In the genomic region with DNA sequence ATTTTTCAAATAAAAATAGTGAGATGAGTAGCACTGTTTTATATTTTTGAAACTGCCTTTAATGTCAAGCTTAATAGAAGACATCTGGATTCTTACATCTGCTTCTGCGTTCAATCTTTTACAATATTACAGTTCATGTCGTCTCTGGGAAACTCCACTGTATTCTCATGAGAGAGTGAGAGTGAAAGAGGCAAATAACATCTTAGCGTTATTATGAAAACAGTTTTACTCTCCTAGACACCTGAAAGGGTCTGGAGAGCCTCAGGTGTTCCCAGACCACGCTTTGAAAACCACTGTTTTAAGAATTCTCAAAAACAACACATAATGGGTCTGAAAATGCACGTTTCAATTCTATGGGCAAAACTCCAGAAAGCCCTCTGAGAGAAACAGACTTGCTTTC, we compare ENCODE assay signal across 11 cellular contexts.
DNase-seq lines count a peak whose midpoint lies in the region; ATAC-seq and TF ChIP-seq lines count a peak whose summit lies in the region.
"Had no signal": no experiment of that assay in that cellular context is flagged by ENCODE, and none has a peak within 500 bp of the region (broad histone marks: within the 10 kb centered on the region; RNA-seq: fewer than 3 reads in every experiment).

No MANE protein-coding gene starts in this region.

- H3K36me3 ChIP-seq in OCI-LY1 (ENCODE audit: insufficient read depth, low read length) (no peaks in the 10 kb centered on the region), rectal smooth muscle tissue (ENCODE audit: control insufficient read depth, insufficient read depth, low read length) (no peaks in the 10 kb centered on the region)
- H3K36me3 ChIP-seq: neutrophil had no signal

- H3K27me3 Mint-ChIP-seq in H9 (ENCODE audit: low read depth): no peaks in the 10 kb centered on the region
- H3K27me3 Mint-ChIP-seq in CD14-positive monocyte (ENCODE audit: low read depth in 3 of 3): peaks cover 0 to 4% (median 0%) of the 10 kb centered on the region in 3 donors

- no peak overlapping the region for H4K8ac ChIP-seq in H9 (replicated peaks; ENCODE audit: insufficient read length, low read depth, low read length)

- no peak overlapping the region for H3K14ac ChIP-seq in H9 (ENCODE audit: insufficient read depth, low read length)

- H3K4me3 ChIP-seq in OCI-LY1 (ENCODE audit: low read depth, low read length, poor library complexity, severe bottlenecking) (no peak overlapping the region), rectal smooth muscle tissue (ENCODE audit: low read length) (no peak overlapping the region)

- no peak overlapping the region for H2AK5ac ChIP-seq in H9 (ENCODE audit: insufficient read length, low read length)

- H2BK12ac ChIP-seq in H9 (ENCODE audit: insufficient read length, low read depth, low read length): no peak overlapping the region

- H2AFZ ChIP-seq in OCI-LY1 (ENCODE audit: low read length) (no peak overlapping the region), H9 (ENCODE audit: low read length) (no peak overlapping the region)

- no peaks in the 10 kb centered on the region for H3K9me3 Mint-ChIP-seq in H9
- H3K9me3 Mint-ChIP-seq in CD14-positive monocyte: peaks cover 0 to 4% (median 0%) of the 10 kb centered on the region in 7 donors

- no peak overlapping the region for H2BK20ac ChIP-seq in H9 (ENCODE audit: low read depth, low read length, poor library complexity, severe bottlenecking)

- no peak overlapping the region for H3K18ac ChIP-seq in H9 (ENCODE audit: insufficient read length, low read depth, low read length)

- TF ChIP-seq CTCF in OCI-LY1 (IDR thresholded peaks at IDR 0.05; ENCODE audit: low read length): no peak
- TF ChIP-seq CTCF in H9 (conservative IDR thresholded peaks at IDR 0.05): no peak
- no peak for TF ChIP-seq CTCF in CD14-positive monocyte (IDR thresholded peaks at IDR 0.05)

- H3K23ac ChIP-seq in H9 (ENCODE audit: insufficient read length, low read depth, low read length): no peak overlapping the region

- no peak overlapping the region for H4K91ac ChIP-seq in H9 (ENCODE audit: insufficient read length, low read depth, low read length)

- H3K4me2 ChIP-seq in OCI-LY1 (ENCODE audit: low read length): no peak overlapping the region
- H3K4me2 ChIP-seq in H9 (ENCODE audit: insufficient read depth, insufficient read length, low read length): no peak overlapping the region

- ATAC-seq in GM19043 (IDR thresholded peaks at IDR 0.05; ENCODE audit: low read depth, unreplicated experiment): peak; percentile 89
- peak; percentile 88 for ATAC-seq in HG02840 (IDR thresholded peaks at IDR 0.05; ENCODE audit: low FRiP score, unreplicated experiment)

- H3K36me3 Mint-ChIP-seq in H9 (ENCODE audit: insufficient read depth in 1 of 3, low read depth in 3 of 3) (no peaks in the 10 kb centered on the region; a peak in 1 of 7 replicates), CD14-positive monocyte (peaks cover 1% of the 10 kb centered on the region in 2 donors)

- H3K9me2 ChIP-seq in OCI-LY1 (ENCODE audit: low read depth, low read length): no peaks in the 10 kb centered on the region

- peaks cover 21% of the 10 kb centered on the region for H3K4me1 ChIP-seq in OCI-LY1 (ENCODE audit: insufficient read depth, low read length, severe bottlenecking)
- H3K4me1 ChIP-seq in rectal smooth muscle tissue (ENCODE audit: control insufficient read depth, insufficient read depth, low read length): no peaks in the 10 kb centered on the region
- peaks cover 6% of the 10 kb centered on the region; the same call in 1 of the 2 replicates for H3K4me1 ChIP-seq in H9 (ENCODE audit: insufficient read depth, low read length)

- DNase-seq in activated T-cell treated with anti-CD3 and anti-CD28 coated beads, Interleukin-2, amount 50 U/mL, for 48 hours: no peak
- no peak for DNase-seq in HK-2 (ENCODE audit: unreplicated experiment)
- no peak for DNase-seq in H9
- DNase-seq in CD14-positive monocyte (ENCODE audit: low spot score): no peak
- DNase-seq: activated naive CD4-positive, alpha-beta T cell treated with anti-CD3 and anti-CD28 coated beads, Interleukin-2, amount 50 U/mL, for 16 hours; KBM-7 had no signal

- H3T11ph ChIP-seq in H9 (ENCODE audit: low read length): no peak overlapping the region

- H3K27ac Mint-ChIP-seq in H9: no peak overlapping the region
- no peak overlapping the region for H3K27ac Mint-ChIP-seq in CD14-positive monocyte

- peak overlapping the region; percentile 35 for H3K27ac ChIP-seq in OCI-LY1 (ENCODE audit: low read depth, low read length, poor library complexity, severe bottlenecking)
- H3K27ac ChIP-seq in rectal smooth muscle tissue (ENCODE audit: low read depth, low read length): peak overlapping the region; percentile 28
- H3K27ac ChIP-seq in H9 (ENCODE audit: insufficient read length, low read depth, low read length): no peak overlapping the region
- H3K27ac ChIP-seq: neutrophil had no signal

- H4K20me1 ChIP-seq in OCI-LY1 (ENCODE audit: insufficient read depth, low read length) (no peaks in the 10 kb centered on the region), H9 (ENCODE audit: control insufficient read depth, insufficient read depth, insufficient read length) (no peaks in the 10 kb centered on the region)

- H4K5ac ChIP-seq in H9 (ENCODE audit: insufficient read length, low read depth, low read length): no peak overlapping the region

- WGBS in H9 (ENCODE audit: extremely low coverage, insufficient read length, low lambda C conversion rate): no CpG with 5 or more reads among the region's 5 CpGs

- intact Hi-C loops in CD14-positive monocyte (cut with micrococcal nuclease): no loop called here

- H2BK5ac ChIP-seq in H9 (ENCODE audit: insufficient read length, low read length): no peak overlapping the region

- H2BK15ac ChIP-seq in H9 (ENCODE audit: low read depth, low read length): no peak overlapping the region

- H3K79me2 ChIP-seq in OCI-LY1 (ENCODE audit: insufficient read depth, low read length) (no peaks in the 10 kb centered on the region), H9 (ENCODE audit: insufficient read depth, low read length) (no peaks in the 10 kb centered on the region)

- H3K4me1 Mint-ChIP-seq in H9: peaks cover 16 to 27% of the 10 kb centered on the region in 2 experiments
- H3K4me1 Mint-ChIP-seq in CD14-positive monocyte: peaks cover 12% of the 10 kb centered on the region

- no peak overlapping the region for H3K9ac ChIP-seq in OCI-LY1 (ENCODE audit: low read length)
- H3K9ac ChIP-seq in rectal smooth muscle tissue (ENCODE audit: low read length): no peak overlapping the region
- no peak overlapping the region for H3K9ac ChIP-seq in H9 (ENCODE audit: extremely low read depth, insufficient read length, low read length)

- H3K9me3 ChIP-seq in OCI-LY1 (ENCODE audit: low read length) (no peaks in the 10 kb centered on the region), H9 (ENCODE audit: control insufficient read depth, low read depth, low read length) (no peaks in the 10 kb centered on the region)
- H3K9me3 ChIP-seq: neutrophil had no signal

- H3K4ac ChIP-seq in H9 (ENCODE audit: low read depth, low read length): no peak overlapping the region

- H3K27me3 ChIP-seq in OCI-LY1 (ENCODE audit: insufficient read depth, low read length): no peaks in the 10 kb centered on the region
- no peaks in the 10 kb centered on the region for H3K27me3 ChIP-seq in rectal smooth muscle tissue (ENCODE audit: control insufficient read depth, insufficient read depth, low read length)
- H3K27me3 ChIP-seq in H9 (ENCODE audit: insufficient read depth, low read length): no peaks in the 10 kb centered on the region
- H3K27me3 ChIP-seq: neutrophil had no signal

- H3K23me2 ChIP-seq in H9 (ENCODE audit: insufficient read length, low read depth, low read length, poor library complexity, severe bottlenecking): no peaks in the 10 kb centered on the region

- H3F3A ChIP-seq in OCI-LY1 (ENCODE audit: insufficient read depth, low read length): no peaks in the 10 kb centered on the region

- H3K79me1 ChIP-seq in H9 (ENCODE audit: insufficient read depth, low read depth, low read length, poor library complexity, severe bottlenecking): no peaks in the 10 kb centered on the region

- no peak overlapping the region for H2BK120ac ChIP-seq in H9 (ENCODE audit: low read depth, low read length, poor library complexity, severe bottlenecking)

- H3K4me3 Mint-ChIP-seq in H9 (no peak overlapping the region), CD14-positive monocyte (no peak overlapping the region)

- H3K56ac ChIP-seq in H9 (ENCODE audit: insufficient read length, low read depth, low read length): no peak overlapping the region
